ENCODE assay signal across 24 cellular contexts in the genomic region with DNA sequence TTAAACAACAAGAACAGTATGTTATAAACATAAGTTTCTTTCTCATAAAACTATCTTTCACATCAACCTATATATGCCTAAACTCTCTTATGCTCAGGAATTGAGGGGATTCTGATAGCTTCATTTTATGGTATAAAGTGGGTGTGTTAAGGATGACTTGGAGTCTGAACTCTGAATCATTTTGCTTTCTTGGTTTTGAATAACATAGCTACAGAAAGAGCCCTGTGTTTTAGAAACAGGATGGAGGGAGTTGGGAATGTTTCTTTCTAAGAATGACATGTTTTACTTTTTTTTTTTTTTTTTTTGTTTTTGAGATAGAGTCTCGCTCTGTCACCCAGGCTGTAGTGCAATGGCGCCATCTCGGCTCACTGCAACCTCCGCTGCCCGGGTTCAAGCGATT. TPM values are rescaled to one million over a fixed set of nuclear protein-coding genes. Genes with fewer than 3 reads are reported as not detected.
A peak's percentile ranks its signal among the peaks of the same experiment; 100 is the strongest.
DNase-seq lines count a peak whose midpoint lies in the region; ATAC-seq and TF ChIP-seq lines count a peak whose summit lies in the region.
"Had no signal": no experiment of that assay in that cellular context is flagged by ENCODE, and none has a peak within 500 bp of the region (broad histone marks: within the 10 kb centered on the region; RNA-seq: fewer than 3 reads in every experiment).

No MANE protein-coding gene starts in this region.

- TF ChIP-seq CTCF in astrocyte of the spinal cord (IDR thresholded peaks at IDR 0.05; ENCODE audit: low read depth, low read length) (no peak), fibroblast of the aortic adventitia (IDR thresholded peaks at IDR 0.05; ENCODE audit: insufficient read depth, low read length) (no peak)

- no peak overlapping the region for H2AFZ ChIP-seq in ACC112 (ENCODE audit: low read length, unreplicated experiment)
- H2AFZ ChIP-seq: parathyroid adenoma had no signal

- peak; percentile 83 for DNase-seq in HT1080 (ENCODE audit: low read depth)
- DNase-seq in astrocyte of the spinal cord (ENCODE audit: low read depth, low spot score), result peak; percentile 43
- peak; percentile 32 for DNase-seq in fibroblast of the aortic adventitia (ENCODE audit: low read depth)
- DNase-seq in NCI-H2171 (lab: John Stamatoyannopoulos, UW), result no peak
- DNase-seq: ACHN; activated CD4-positive, alpha-beta T cell treated with anti-CD3 and anti-CD28 coated beads for 48 hours; activated naive CD8-positive, alpha-beta T cell treated with anti-CD3 and anti-CD28 coated beads, Interleukin-2, amount 50 U/mL, for 24 hours; CD4-positive, CD25-positive, alpha-beta regulatory T cell; glutamatergic neuron; left colon; MG63; naive thymus-derived CD8-positive, alpha-beta T cell; NCI-H1436; NCI-H2171 treated with DMSO at 0.1 percent for 48 hours; right lobe of liver; SIG-M5 had no signal

- ATAC-seq in GM21619 (IDR thresholded peaks at IDR 0.05; ENCODE audit: unreplicated experiment), result no peak
- no peak for ATAC-seq in HG03457 (IDR thresholded peaks at IDR 0.05; ENCODE audit: unreplicated experiment)
- ATAC-seq in GM18868 (IDR thresholded peaks at IDR 0.05; ENCODE audit: unreplicated experiment), result no peak
- ATAC-seq: activated naive CD8-positive, alpha-beta T cell treated with anti-CD3 and anti-CD28 coated beads, Interleukin-2, amount 50 U/mL, for 24 hours; left colon; naive thymus-derived CD8-positive, alpha-beta T cell; right lobe of liver; stimulated activated effector memory CD8-positive, alpha-beta T cell treated with anti-CD3 and anti-CD28 coated beads, Interleukin-12 subunit alpha, Interleukin-12 subunit beta, amount 100 ng/mL, for 72 hours had no signal

- no peaks in the 10 kb centered on the region for H3K79me2 ChIP-seq in ACC112 (ENCODE audit: control insufficient read depth, insufficient read depth, low read length, unreplicated experiment)
- H3K79me2 ChIP-seq: parathyroid adenoma had no signal

- no peaks in the 10 kb centered on the region for H3K27me3 ChIP-seq in ACC112 (ENCODE audit: insufficient read depth, low read length)
- H3K27me3 ChIP-seq: breast epithelium, MG63, right lobe of liver had no signal

- peaks cover 16% of the 10 kb centered on the region for H3K4me1 ChIP-seq in ACC112 (ENCODE audit: control insufficient read depth, insufficient read depth, low read length, unreplicated experiment)
- H3K4me1 ChIP-seq: breast epithelium, parathyroid adenoma, right lobe of liver had no signal

- H3K27ac ChIP-seq in ACC112 (ENCODE audit: low read depth, low read length), result peak overlapping the region; percentile 84
- H3K27ac ChIP-seq: breast epithelium, parathyroid adenoma, right lobe of liver, thoracic aorta had no signal

- in situ Hi-C loops in astrocyte of the spinal cord (cut with HindIII; ENCODE audit: low sequenced_read_pairs), result no loop called here

- peak overlapping the region; percentile 3; the same call in 1 of the 2 replicates for H3K4me3 ChIP-seq in ACC112 (ENCODE audit: low read depth, low read length)
- H3K4me3 ChIP-seq in astrocyte of the spinal cord (ENCODE audit: low read depth, low read length), result no peak overlapping the region
- H3K4me3 ChIP-seq in fibroblast of the aortic adventitia (ENCODE audit: low read depth, low read length), result no peak overlapping the region
- H3K4me3 ChIP-seq: breast epithelium, MG63, right lobe of liver, thoracic aorta had no signal

- H3K36me3 ChIP-seq in ACC112 (ENCODE audit: insufficient read depth, low read length), result 0 out of 2 replicates have a peak, but pooled peaks cover 8% of the 10 kb centered on the region
- H3K36me3 ChIP-seq: breast epithelium had no signal

RNA-seq across cellular contexts. Expression of a gene that starts 50.1 kb away (rescaled TPM):
- total RNA-seq in HT1080 (2014; rRNA removed; shearing (Covaris generic)), result 17.0 and 21.2 TPM in 2 replicates
- 28.5 and 38.6 TPM in 2 replicates for polyA plus RNA-seq in HT1080 (2015; cell fraction: cytosol; rRNA removed)
- 25.0 and 28.2 TPM in 2 replicates for polyA plus RNA-seq in HT1080 (2015; cell fraction: nucleus; rRNA removed)
- 21.0 and 50.5 TPM in 2 replicates for total RNA-seq in fibroblast of the aortic adventitia (ENCODE audit: low replicate concordance)
